In the genomic region with DNA sequence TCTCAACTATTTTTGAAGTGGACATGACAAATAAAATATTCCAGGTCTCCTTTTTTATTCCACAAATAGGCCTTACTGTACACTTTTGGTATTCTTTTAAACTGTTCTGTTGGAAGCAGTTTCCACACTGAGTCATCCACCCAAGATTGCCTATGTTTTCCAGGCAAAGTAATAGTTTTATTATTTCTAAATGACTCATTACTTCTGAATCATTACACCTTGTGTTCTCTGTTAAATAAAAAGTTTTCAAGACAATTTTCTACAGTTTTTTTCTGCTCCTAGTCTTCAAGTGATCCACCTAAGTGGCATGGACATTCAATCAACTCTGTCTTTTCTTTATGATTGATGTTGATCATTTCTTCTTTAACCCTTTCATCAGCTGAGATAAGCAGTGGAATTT, we compare ENCODE assay signal across 12 cellular contexts. TPM values are rescaled to one million over a fixed set of nuclear protein-coding genes. Genes with fewer than 3 reads are reported as not detected.
DNase-seq lines count a peak whose midpoint lies in the region; ATAC-seq and TF ChIP-seq lines count a peak whose summit lies in the region.
"Had no signal": no experiment of that assay in that cellular context is flagged by ENCODE, and none has a peak within 500 bp of the region (broad histone marks: within the 10 kb centered on the region; RNA-seq: fewer than 3 reads in every experiment).

No MANE protein-coding gene starts in this region.

- peaks cover 5% of the 10 kb centered on the region for H3K27me3 Mint-ChIP-seq in activated naive CD4-positive, alpha-beta T cell treated with anti-CD3 and anti-CD28 coated beads for 36 hours (ENCODE audit: low read depth)

- no peaks in the 10 kb centered on the region for H3K36me3 Mint-ChIP-seq in activated naive CD4-positive, alpha-beta T cell treated with anti-CD3 and anti-CD28 coated beads for 36 hours (ENCODE audit: low read depth)

- H3K27ac ChIP-seq in uterus: peak overlapping the region; percentile 66 to 89
- H3K27ac ChIP-seq: dorsolateral prefrontal cortex had no signal

- no peak overlapping the region for H3K4me3 Mint-ChIP-seq in activated naive CD4-positive, alpha-beta T cell treated with anti-CD3 and anti-CD28 coated beads for 36 hours
- H3K4me3 Mint-ChIP-seq: T-helper 1 cell treated with Interleukin-12 subunit alpha and Interleukin-12 subunit beta and Interleukin-4 antibody, amounts not matched to agents 30 μg/mL and 1 μg/mL, for 36 hours had no signal

- no peaks in the 10 kb centered on the region for H3K27me3 ChIP-seq in uterus
- H3K27me3 ChIP-seq: dorsolateral prefrontal cortex had no signal

- TF ChIP-seq CTCF in astrocyte of the cerebellum (IDR thresholded peaks at IDR 0.05; ENCODE audit: low read depth, low read length, missing control alignments): no peak
- no peak for TF ChIP-seq CTCF in uterus (IDR thresholded peaks at IDR 0.05)

- peaks cover 11% of the 10 kb centered on the region for H3K4me1 Mint-ChIP-seq in activated naive CD4-positive, alpha-beta T cell treated with anti-CD3 and anti-CD28 coated beads for 36 hours (ENCODE audit: low read depth)

- TF ChIP-seq POLR2A in uterus (IDR thresholded peaks at IDR 0.05): no peak

- no peaks in the 10 kb centered on the region for H3K9me3 ChIP-seq in uterus

- CTCF ChIA-PET in activated naive CD4-positive, alpha-beta T cell treated with anti-CD3 and anti-CD28 coated beads for 36 hours (lab: Charles Lee): no interaction called here

- in situ Hi-C loops in astrocyte of the cerebellum (cut with HindIII; ENCODE audit: low sequenced_read_pairs): no loop called here

- H3K9me3 Mint-ChIP-seq in activated naive CD4-positive, alpha-beta T cell treated with anti-CD3 and anti-CD28 coated beads for 36 hours: no peaks in the 10 kb centered on the region
- H3K9me3 Mint-ChIP-seq: T-helper 1 cell treated with Interleukin-12 subunit alpha and Interleukin-12 subunit beta and Interleukin-4 antibody, amounts not matched to agents 30 μg/mL and 1 μg/mL, for 36 hours had no signal

- peaks cover 0 to 7% of the 10 kb centered on the region in 2 donors for H3K4me1 ChIP-seq in uterus

- no peak for ATAC-seq in GM18873 (IDR thresholded peaks at IDR 0.05; ENCODE audit: low FRiP score, unreplicated experiment)

- DNase-seq in activated naive CD4-positive, alpha-beta T cell treated with anti-CD3 and anti-CD28 coated beads for 36 hours: peak; percentile 4
- DNase-seq in activated naive CD4-positive, alpha-beta T cell treated with anti-CD3 and anti-CD28 coated beads, Interleukin-2, amount 50 U/mL, for 16 hours: no peak
- DNase-seq in astrocyte of the cerebellum (ENCODE audit: low read depth) (peak; percentile 70), iris pigment epithelial cell (ENCODE audit: low read depth) (peak; percentile 84), uterus (peak in 1 of 2 donors; percentile 49), NCI-H524 treated with DMSO at 0.1 percent for 48 hours (lab: John Stamatoyannopoulos, UW) (no peak), NCI-H446 (lab: John Stamatoyannopoulos, UW) (no peak)
- DNase-seq: 8988T, dorsolateral prefrontal cortex, NCI-H446 treated with DMSO at 0.1 percent for 48 hours had no signal

- intact Hi-C loops in activated naive CD4-positive, alpha-beta T cell treated with anti-CD3 and anti-CD28 coated beads for 36 hours (cut with micrococcal nuclease): no loop called here
- intact Hi-C loops in uterus (cut with DNase I; ENCODE audit: low total_unique reads): no loop called here

- H3K27ac Mint-ChIP-seq in activated naive CD4-positive, alpha-beta T cell treated with anti-CD3 and anti-CD28 coated beads for 36 hours: no peak overlapping the region
- H3K27ac Mint-ChIP-seq: T-helper 1 cell treated with Interleukin-12 subunit alpha and Interleukin-12 subunit beta and Interleukin-4 antibody, amounts not matched to agents 30 μg/mL and 1 μg/mL, for 36 hours had no signal

- no peak overlapping the region for H3K4me3 ChIP-seq in astrocyte of the cerebellum (ENCODE audit: low read depth, low read length)
- H3K4me3 ChIP-seq in uterus: no peak overlapping the region
- H3K4me3 ChIP-seq: dorsolateral prefrontal cortex had no signal

- no peaks in the 10 kb centered on the region for H3K36me3 ChIP-seq in uterus

RNA-seq across cellular contexts. Expression of a gene that starts 26.5 kb away (rescaled TPM):
- total RNA-seq in activated naive CD4-positive, alpha-beta T cell treated with anti-CD3 and anti-CD28 coated beads for 36 hours: under 1 TPM; 0.17 TPM
- total RNA-seq in uterus: 10 to 100 TPM in 3 of 4 donors, 1 to 10 TPM in 1; 8.5 to 22.9 (median 18.1) TPM

Comparison
In these comparisons a context has a peak if more than half of its experiments do, and no peak if none do; other contexts are left out.
1. DNase-seq: peak in activated naive CD4-positive, alpha-beta T cell treated with anti-CD3 and anti-CD28 coated beads for 36 hours (single experiment), astrocyte of the cerebellum (single experiment) and iris pigment epithelial cell (single experiment); none in activated naive CD4-positive, alpha-beta T cell treated with anti-CD3 and anti-CD28 coated beads, Interleukin-2, amount 50 U/mL, for 16 hours (single experiment), NCI-H524 treated with DMSO at 0.1 percent for 48 hours (single experiment) and NCI-H446 (0 of 2).
2. RNA of a gene that starts 26.5 kb away (total RNA-seq): 8.5 to 22.9 TPM in uterus; 0.17 TPM in activated naive CD4-positive, alpha-beta T cell treated with anti-CD3 and anti-CD28 coated beads for 36 hours; every median in the first group is over 4 times any median in the second.